5 cellular contexts compared by ENCODE assay signal in the genomic region with DNA sequence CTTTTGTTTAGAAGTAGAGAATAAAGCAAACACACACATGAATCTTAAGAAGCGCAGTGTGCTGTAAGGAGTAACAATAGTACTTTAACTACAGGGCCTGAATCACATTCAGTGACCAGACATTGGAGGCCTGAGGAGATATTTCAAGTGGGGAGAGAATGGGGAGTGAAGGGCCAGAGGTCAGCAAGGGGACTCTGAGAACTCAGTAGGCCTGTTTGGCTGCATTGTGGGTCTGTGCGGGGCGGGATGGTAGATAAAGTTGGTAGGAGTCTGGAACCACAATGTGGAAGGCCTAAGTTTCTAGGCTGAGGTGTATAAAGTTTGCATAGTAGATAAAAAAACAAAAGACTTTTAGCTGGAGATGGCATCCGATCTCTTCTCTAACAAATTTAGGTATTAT.
"Had no signal": no experiment of that assay in that cellular context is flagged by ENCODE, and none has a peak within 500 bp of the region (broad histone marks: within the 10 kb centered on the region; RNA-seq: fewer than 3 reads in every experiment).

No MANE protein-coding gene starts in this region.

- H3K4me1 Mint-ChIP-seq: GM23338, H9 had no signal

- ATAC-seq: GM23338, K562 had no signal

- H3K27ac Mint-ChIP-seq: GM23338, H9 had no signal

- H3K9me3 Mint-ChIP-seq: GM23338, H9 had no signal

- H3K4me3 Mint-ChIP-seq: GM23338, H9 had no signal

- H3K4me3 ChIP-seq: GM23338, K562 had no signal

- H2AFZ ChIP-seq: GM23338 had no signal

- H3K4me2 ChIP-seq: GM23338 had no signal

- DNase-seq: H9, HCEC 1CT, IMR-90 had no signal
